Comparison of ENCODE assay signal across 17 cellular contexts in the genomic region with DNA sequence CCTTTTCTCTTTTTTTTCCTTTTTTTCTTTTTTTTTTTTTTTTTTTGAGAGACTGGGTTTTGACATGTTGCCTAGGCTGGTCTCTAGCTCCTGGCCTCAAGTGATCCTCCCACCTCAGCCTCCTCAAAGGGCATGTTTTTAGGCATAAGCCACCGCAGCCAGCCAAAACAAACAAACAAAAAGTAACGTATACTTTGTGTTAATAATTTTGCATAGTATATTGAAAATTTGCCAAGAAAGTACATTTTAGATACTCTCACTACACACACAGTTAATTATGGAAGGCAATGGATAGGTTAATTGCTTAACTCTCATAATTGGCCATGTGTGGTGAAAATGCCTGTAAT. TPM values are rescaled to one million over a fixed set of nuclear protein-coding genes. Genes with fewer than 3 reads are reported as not detected.
DNase-seq lines count a peak whose midpoint lies in the region; ATAC-seq and TF ChIP-seq lines count a peak whose summit lies in the region.
"Had no signal": no experiment of that assay in that cellular context is flagged by ENCODE, and none has a peak within 500 bp of the region (broad histone marks: within the 10 kb centered on the region; RNA-seq: fewer than 3 reads in every experiment).

No MANE protein-coding gene starts in this region.

- H3K9me3 Mint-ChIP-seq in activated CD4-positive, alpha-beta T cell treated with anti-CD3 and anti-CD28 coated beads, Interleukin-2, amount 10 ng/mL, durations not matched to agents 7 days and 5 days: peaks cover 5% of the 10 kb centered on the region
- H3K9me3 Mint-ChIP-seq in activated CD4-positive, alpha-beta T cell treated with anti-CD3 and anti-CD28 coated beads, Interleukin-2, amount 10 ng/mL, durations not matched to agents 24 days and 14 days: no peaks in the 10 kb centered on the region
- H3K9me3 Mint-ChIP-seq in neural crest cell: peaks cover 8% of the 10 kb centered on the region

- H3K4me2 ChIP-seq in DND-41 (ENCODE audit: insufficient read depth, low read length): no peak overlapping the region

- H3K4me3 ChIP-seq in DND-41 (ENCODE audit: low read depth in 1 of 2, low read length in 2 of 2): no peak overlapping the region

- no peaks in the 10 kb centered on the region for H3K9me3 ChIP-seq in DND-41 (ENCODE audit: insufficient read depth, low read length, severe bottlenecking)
- H3K9me3 ChIP-seq: upper lobe of left lung had no signal

- H3K4me1 ChIP-seq in DND-41 (ENCODE audit: insufficient read depth, low read length): peaks cover 32% of the 10 kb centered on the region

- CTCF ChIA-PET in activated CD4-positive, alpha-beta T cell treated with anti-CD3 and anti-CD28 coated beads, Interleukin-2, amount 10 ng/mL, durations not matched to agents 7 days and 5 days (lab: Charles Lee): interaction anchor here (1.2 to 1.5 kb wide), 2 partner anchors 25 to 35 kb away, joined by 3 to 4 read pairs; a partner anchor contains a TSS

- H3K36me3 Mint-ChIP-seq in activated CD4-positive, alpha-beta T cell treated with anti-CD3 and anti-CD28 coated beads, Interleukin-2, amount 10 ng/mL, durations not matched to agents 7 days and 5 days (ENCODE audit: low read depth): peaks cover 11% of the 10 kb centered on the region
- peaks cover 3% of the 10 kb centered on the region for H3K36me3 Mint-ChIP-seq in activated CD4-positive, alpha-beta T cell treated with anti-CD3 and anti-CD28 coated beads, Interleukin-2, amount 10 ng/mL, durations not matched to agents 24 days and 14 days (ENCODE audit: low read depth)
- H3K36me3 Mint-ChIP-seq in neural crest cell (ENCODE audit: low read depth): peaks cover 12% of the 10 kb centered on the region

- peaks cover 25% of the 10 kb centered on the region for H4K20me1 ChIP-seq in DND-41 (ENCODE audit: insufficient read depth, low read length)

- POLR2A ChIA-PET in activated CD4-positive, alpha-beta T cell treated with anti-CD3 and anti-CD28 coated beads, Interleukin-2, amount 10 ng/mL, durations not matched to agents 7 days and 5 days (lab: Charles Lee): no interaction called here

- H2AFZ ChIP-seq in DND-41 (ENCODE audit: low read depth, low read length): no peak overlapping the region

- peaks cover 36% of the 10 kb centered on the region for H3K4me1 Mint-ChIP-seq in activated CD4-positive, alpha-beta T cell treated with anti-CD3 and anti-CD28 coated beads, Interleukin-2, amount 10 ng/mL, durations not matched to agents 7 days and 5 days
- peaks cover 18% of the 10 kb centered on the region for H3K4me1 Mint-ChIP-seq in activated CD4-positive, alpha-beta T cell treated with anti-CD3 and anti-CD28 coated beads, Interleukin-2, amount 10 ng/mL, durations not matched to agents 24 days and 14 days
- H3K4me1 Mint-ChIP-seq in neural crest cell: peaks cover 30% of the 10 kb centered on the region

- H3K27ac ChIP-seq in DND-41 (ENCODE audit: low read length) (no peak overlapping the region), VCaP (peak overlapping the region; percentile 34; the same call in 1 of the 2 replicates)

- no peak for DNase-seq in activated CD4-positive, alpha-beta T cell treated with anti-CD3 and anti-CD28 coated beads, Interleukin-2, amount 10 ng/mL, durations not matched to agents 7 days and 5 days
- DNase-seq in activated CD4-positive, alpha-beta T cell treated with anti-CD3 and anti-CD28 coated beads, Interleukin-2, amount 10 ng/mL, durations not matched to agents 24 days and 14 days: no peak
- DNase-seq in DND-41 (no peak), neural crest cell (ENCODE audit: low read depth, low spot score) (no peak), COLO829 (ENCODE audit: low spot score) (no peak)
- DNase-seq in stimulated activated CD4-positive, alpha-beta T cell treated with anti-CD3 and anti-CD28 coated beads, Interleukin-15, amount 100 ng/mL, for 24 hours: no peak
- no peak for DNase-seq in stimulated activated CD4-positive, alpha-beta T cell treated with anti-CD3 and anti-CD28 coated beads, Interleukin-1b, Interleukin-23, amount 100 ng/mL, for 48 hours
- DNase-seq: ACHN; activated CD4-positive, alpha-beta T cell treated with anti-CD3 and anti-CD28 coated beads for 1 hour; activated T-cell treated with anti-CD3 and anti-CD28 coated beads for 4 hours; KBM-7; midbrain; NCI-H1048; NCI-H524 treated with DMSO at 0.1 percent for 48 hours; stimulated activated naive CD4-positive, alpha-beta T cell treated with Interleukin-2 at 50 U/mL for 16 hours; upper lobe of left lung had no signal

- no peaks in the 10 kb centered on the region for H3K27me3 Mint-ChIP-seq in activated CD4-positive, alpha-beta T cell treated with anti-CD3 and anti-CD28 coated beads, Interleukin-2, amount 10 ng/mL, durations not matched to agents 7 days and 5 days
- no peaks in the 10 kb centered on the region for H3K27me3 Mint-ChIP-seq in activated CD4-positive, alpha-beta T cell treated with anti-CD3 and anti-CD28 coated beads, Interleukin-2, amount 10 ng/mL, durations not matched to agents 24 days and 14 days
- H3K27me3 Mint-ChIP-seq in neural crest cell (ENCODE audit: low read depth): no peaks in the 10 kb centered on the region

- H3K9ac ChIP-seq in DND-41 (ENCODE audit: low read depth, low read length): peak overlapping the region; percentile 99; the same call in 1 of the 2 replicates

- peak overlapping the region; percentile 19 for H3K4me3 Mint-ChIP-seq in activated CD4-positive, alpha-beta T cell treated with anti-CD3 and anti-CD28 coated beads, Interleukin-2, amount 10 ng/mL, durations not matched to agents 7 days and 5 days
- H3K4me3 Mint-ChIP-seq in activated CD4-positive, alpha-beta T cell treated with anti-CD3 and anti-CD28 coated beads, Interleukin-2, amount 10 ng/mL, durations not matched to agents 24 days and 14 days: no peak overlapping the region
- peak overlapping the region; percentile 51 for H3K4me3 Mint-ChIP-seq in neural crest cell

- intact Hi-C loops in activated CD4-positive, alpha-beta T cell treated with anti-CD3 and anti-CD28 coated beads, Interleukin-2, amount 10 ng/mL, durations not matched to agents 24 days and 14 days (cut with micrococcal nuclease): no loop called here

- H3K36me3 ChIP-seq in DND-41 (ENCODE audit: insufficient read depth, low read length): peaks cover 9% of the 10 kb centered on the region
- H3K36me3 ChIP-seq: upper lobe of left lung had no signal

- TF ChIP-seq CTCF in DND-41 (IDR thresholded peaks at IDR 0.05; ENCODE audit: borderline replicate concordance, extremely low read depth, low read length, poor library complexity, severe bottlenecking): no peak
- no peak for TF ChIP-seq CTCF in VCaP (conservative IDR thresholded peaks at IDR 0.05)
- no peak for TF ChIP-seq CTCF in neural crest cell (conservative IDR thresholded peaks at IDR 0.05)

- no peak for ATAC-seq in DND-41 (ENCODE audit: insufficient read depth, low read depth)

- H3K27ac Mint-ChIP-seq in activated CD4-positive, alpha-beta T cell treated with anti-CD3 and anti-CD28 coated beads, Interleukin-2, amount 10 ng/mL, durations not matched to agents 7 days and 5 days: no peak overlapping the region
- no peak overlapping the region for H3K27ac Mint-ChIP-seq in activated CD4-positive, alpha-beta T cell treated with anti-CD3 and anti-CD28 coated beads, Interleukin-2, amount 10 ng/mL, durations not matched to agents 24 days and 14 days
- no peak overlapping the region for H3K27ac Mint-ChIP-seq in neural crest cell (ENCODE audit: unreplicated experiment)

- no peaks in the 10 kb centered on the region for H3K27me3 ChIP-seq in DND-41 (ENCODE audit: insufficient read depth, low read length, poor library complexity)
- H3K27me3 ChIP-seq: upper lobe of left lung had no signal

- peaks cover 39% of the 10 kb centered on the region for H3K79me2 ChIP-seq in DND-41 (ENCODE audit: insufficient read depth, low read length)

RNA-seq across cellular contexts. Expression of a gene that starts 1.6 kb away (rescaled TPM):
- total RNA-seq in activated CD4-positive, alpha-beta T cell treated with anti-CD3 and anti-CD28 coated beads, Interleukin-2, amount 10 ng/mL, durations not matched to agents 7 days and 5 days: 100 to 1,000 TPM; 104 to 107 TPM
- total RNA-seq in activated CD4-positive, alpha-beta T cell treated with anti-CD3 and anti-CD28 coated beads, Interleukin-2, amount 10 ng/mL, durations not matched to agents 24 days and 14 days: 69.4 and 74.0 TPM in 2 replicates
- total RNA-seq in neural crest cell: 121 and 135 TPM in 2 replicates

RNA-seq across cellular contexts. Expression of a gene that starts 24.5 kb away (rescaled TPM):
- 10 to 100 TPM; 26.4 to 29.0 TPM for total RNA-seq in activated CD4-positive, alpha-beta T cell treated with anti-CD3 and anti-CD28 coated beads, Interleukin-2, amount 10 ng/mL, durations not matched to agents 7 days and 5 days
- 7.9 and 8.8 TPM in 2 replicates for total RNA-seq in activated CD4-positive, alpha-beta T cell treated with anti-CD3 and anti-CD28 coated beads, Interleukin-2, amount 10 ng/mL, durations not matched to agents 24 days and 14 days
- 13.6 and 14.6 TPM in 2 replicates for total RNA-seq in neural crest cell

RNA-seq across cellular contexts. Expression of a gene that starts 24.6 kb away (rescaled TPM):
- not detected for total RNA-seq in activated CD4-positive, alpha-beta T cell treated with anti-CD3 and anti-CD28 coated beads, Interleukin-2, amount 10 ng/mL, durations not matched to agents 7 days and 5 days
- total RNA-seq in activated CD4-positive, alpha-beta T cell treated with anti-CD3 and anti-CD28 coated beads, Interleukin-2, amount 10 ng/mL, durations not matched to agents 24 days and 14 days: 4.0 and 4.1 TPM in 2 replicates
- not detected in 2 replicates for total RNA-seq in neural crest cell

RNA-seq across cellular contexts. Expression of a gene that starts 45.5 kb away (rescaled TPM):
- total RNA-seq in activated CD4-positive, alpha-beta T cell treated with anti-CD3 and anti-CD28 coated beads, Interleukin-2, amount 10 ng/mL, durations not matched to agents 7 days and 5 days: 1 to 10 TPM; 1.3 to 2.7 TPM
- total RNA-seq in activated CD4-positive, alpha-beta T cell treated with anti-CD3 and anti-CD28 coated beads, Interleukin-2, amount 10 ng/mL, durations not matched to agents 24 days and 14 days: 0.85 and 1.5 TPM in 2 replicates
- total RNA-seq in neural crest cell: 0.66 and 0.77 TPM in 2 replicates

RNA-seq across cellular contexts. Expression of a gene that starts 56.2 kb away (rescaled TPM):
- total RNA-seq in activated CD4-positive, alpha-beta T cell treated with anti-CD3 and anti-CD28 coated beads, Interleukin-2, amount 10 ng/mL, durations not matched to agents 7 days and 5 days: 100 to 1,000 TPM; 248 to 265 TPM
- total RNA-seq in activated CD4-positive, alpha-beta T cell treated with anti-CD3 and anti-CD28 coated beads, Interleukin-2, amount 10 ng/mL, durations not matched to agents 24 days and 14 days: 349 and 352 TPM in 2 replicates
- total RNA-seq in neural crest cell: 493 and 498 TPM in 2 replicates
